In the genomic region with DNA sequence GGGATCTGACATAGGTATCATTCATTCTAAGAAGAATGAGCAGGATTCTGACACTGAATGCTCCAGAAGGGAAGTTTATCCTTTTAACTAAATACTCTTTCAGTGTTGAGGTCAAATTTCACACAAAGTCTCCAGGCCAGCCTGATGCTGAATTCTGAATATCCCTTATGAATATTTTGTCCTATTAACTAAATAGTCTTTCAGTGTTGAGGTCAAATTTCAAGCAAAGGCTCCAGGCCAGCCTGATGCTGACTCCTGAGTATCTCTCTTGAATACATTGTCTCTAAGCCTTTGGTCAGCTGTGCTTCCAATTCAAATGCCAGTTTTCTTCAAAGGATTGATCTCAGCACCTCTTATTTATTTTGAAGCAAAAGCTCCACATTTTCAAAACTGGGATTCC, we compare ENCODE assay signal across 25 cellular contexts.
"Had no signal": no experiment of that assay in that cellular context is flagged by ENCODE, and none has a peak within 500 bp of the region (broad histone marks: within the 10 kb centered on the region; RNA-seq: fewer than 3 reads in every experiment).

No MANE protein-coding gene starts in this region.

- H3K4me3 Mint-ChIP-seq: activated CD8-positive, alpha-beta T cell treated with anti-CD3 and anti-CD28 coated beads for 36 hours; activated naive CD8-positive, alpha-beta T cell treated with anti-CD3 and anti-CD28 coated beads, Interleukin-2, amount 10 ng/mL, durations not matched to agents 7 days and 5 days; T-helper 1 cell treated with Interleukin-12 subunit alpha and Interleukin-12 subunit beta and Interleukin-4 antibody, amounts not matched to agents 30 μg/mL and 1 μg/mL, for 36 hours had no signal

- H3K4me1 Mint-ChIP-seq: activated naive CD8-positive, alpha-beta T cell treated with anti-CD3 and anti-CD28 coated beads, Interleukin-2, amount 10 ng/mL, durations not matched to agents 7 days and 5 days had no signal

- H3K9me3 Mint-ChIP-seq: activated CD8-positive, alpha-beta T cell treated with anti-CD3 and anti-CD28 coated beads for 36 hours; activated naive CD8-positive, alpha-beta T cell treated with anti-CD3 and anti-CD28 coated beads, Interleukin-2, amount 10 ng/mL, durations not matched to agents 7 days and 5 days; T-helper 1 cell treated with Interleukin-12 subunit alpha and Interleukin-12 subunit beta and Interleukin-4 antibody, amounts not matched to agents 30 μg/mL and 1 μg/mL, for 36 hours had no signal

- DNase-seq: activated CD4-positive, alpha-beta T cell treated with anti-CD3 and anti-CD28 coated beads for 4 hours; activated CD8-positive, alpha-beta memory T cell treated with anti-CD3 and anti-CD28 coated beads, Interleukin-2, amount 50 U/mL, for 4 hours; activated CD8-positive, alpha-beta T cell treated with anti-CD3 and anti-CD28 coated beads for 36 hours; activated naive CD4-positive, alpha-beta T cell treated with anti-CD3 and anti-CD28 coated beads, Interleukin-2, amount 50 U/mL, for 16 hours; activated naive CD8-positive, alpha-beta T cell treated with anti-CD3 and anti-CD28 coated beads, Interleukin-2, amount 10 ng/mL, durations not matched to agents 7 days and 5 days; amniotic stem cell; body of pancreas; central memory CD4-positive, alpha-beta T cell; MM.1S; NCI-H1105; NCI-H1436; NCI-H1694 treated with DMSO at 0.1 percent for 48 hours; NCI-H2029 treated with DMSO at 0.1 percent for 48 hours; NCI-H510A; NCI-H526 treated with DMSO at 0.1 percent for 48 hours; NCI-H82; NK-92 treated with Interleukin-12 subunit alpha and Interleukin-12 subunit beta, amount 100 ng/mL, for 24 hours; OCI-M1; RPMI8226 had no signal

- H3K36me3 Mint-ChIP-seq: activated naive CD8-positive, alpha-beta T cell treated with anti-CD3 and anti-CD28 coated beads, Interleukin-2, amount 10 ng/mL, durations not matched to agents 7 days and 5 days had no signal

- H3K4me3 ChIP-seq: ascending aorta, body of pancreas, SK-N-MC had no signal

- H3K36me3 ChIP-seq: ascending aorta had no signal

- H3K27me3 ChIP-seq: ascending aorta, body of pancreas had no signal

- H3K4me1 ChIP-seq: ascending aorta, body of pancreas had no signal

- H3K9me3 ChIP-seq: ascending aorta, body of pancreas had no signal

- ATAC-seq: activated CD4-positive, CD25-positive, alpha-beta regulatory T cell treated with anti-CD3 and anti-CD28 coated beads, Interleukin-2, amount 50 U/mL, for 24 hours; activated CD8-positive, alpha-beta T cell treated with anti-CD3 and anti-CD28 coated beads for 36 hours; body of pancreas; Panc1; Right ventricle myocardium inferior had no signal

- H3K27ac ChIP-seq: ascending aorta, body of pancreas, SK-N-MC had no signal

- H3K27ac Mint-ChIP-seq: activated CD8-positive, alpha-beta T cell treated with anti-CD3 and anti-CD28 coated beads for 36 hours; activated naive CD8-positive, alpha-beta T cell treated with anti-CD3 and anti-CD28 coated beads, Interleukin-2, amount 10 ng/mL, durations not matched to agents 7 days and 5 days; T-helper 1 cell treated with Interleukin-12 subunit alpha and Interleukin-12 subunit beta and Interleukin-4 antibody, amounts not matched to agents 30 μg/mL and 1 μg/mL, for 36 hours had no signal

- H3K27me3 Mint-ChIP-seq: activated naive CD8-positive, alpha-beta T cell treated with anti-CD3 and anti-CD28 coated beads, Interleukin-2, amount 10 ng/mL, durations not matched to agents 7 days and 5 days had no signal
